30 cellular contexts compared by ENCODE assay signal in the genomic region with DNA sequence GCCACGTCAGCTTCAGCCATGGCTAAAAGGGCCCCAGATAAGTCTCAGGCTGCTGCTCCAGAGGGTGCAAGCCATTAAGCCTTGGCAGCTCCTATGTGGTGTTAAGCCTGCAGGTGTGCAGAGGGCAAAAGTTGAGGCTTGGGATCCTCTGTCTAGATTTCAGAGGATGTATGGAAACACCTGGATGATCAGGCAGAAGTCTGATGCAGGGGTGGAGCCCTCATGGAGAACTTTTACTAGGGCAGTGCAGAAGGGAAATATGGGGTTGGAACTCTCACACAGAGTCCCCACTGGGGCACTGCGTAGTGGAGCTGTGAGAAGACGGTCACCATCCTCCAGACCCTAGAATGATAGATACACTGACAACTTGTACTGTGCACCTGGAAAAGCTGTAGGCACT. TPM values are rescaled to one million over a fixed set of nuclear protein-coding genes. Genes with fewer than 3 reads are reported as not detected.
"Had no signal": no experiment of that assay in that cellular context is flagged by ENCODE, and none has a peak within 500 bp of the region (broad histone marks: within the 10 kb centered on the region; RNA-seq: fewer than 3 reads in every experiment).

No MANE protein-coding gene starts in this region.

- H3K36me3 ChIP-seq: stomach, suprapubic skin, thoracic aorta, thyroid gland, tibial artery, tibial nerve, transverse colon, upper lobe of left lung, upper lobe of right lung, uterus, vagina had no signal

- H3K27ac ChIP-seq: stomach, suprapubic skin, testis, thoracic aorta, thyroid gland, tibial artery, tibial nerve, transverse colon, upper lobe of left lung, upper lobe of right lung, uterus, vagina had no signal

- ATAC-seq: stimulated activated effector memory CD8-positive, alpha-beta T cell treated with anti-CD3 and anti-CD28 coated beads, Interleukin-12 subunit alpha, Interleukin-12 subunit beta, amount 100 ng/mL, for 72 hours; stimulated activated memory B cell treated with anti-CD40 and anti-IgM and Interleukin-4, amounts not matched to agents 10 μg/mL and 1 μg/mL and 100 μg/mL, for 72 hours; stimulated activated naive B cell treated with anti-CD40 and anti-IgM and Interleukin-4, amounts not matched to agents 10 μg/mL and 1 μg/mL and 100 μg/mL, for 72 hours; stimulated activated naive CD8-positive, alpha-beta T cell treated with anti-CD3 and anti-CD28 coated beads, Interleukin-15, amount 100 ng/mL, for 72 hours; stimulated activated naive CD8-positive, alpha-beta T cell treated with anti-CD3 and anti-CD28 coated beads, Interleukin-15, Interleukin-2, amounts not matched to agents 100 U/mL and 50 U/mL, for 24 hours; upper lobe of right lung had no signal

- H3K4me3 ChIP-seq: stomach, suprapubic skin, testis, thoracic aorta, thyroid gland, tibial artery, tibial nerve, transverse colon, upper lobe of left lung, upper lobe of right lung, uterus, vagina had no signal

- DNase-seq: stimulated activated CD4-positive, alpha-beta T cell treated with anti-CD3 and anti-CD28 coated beads, Interleukin-2, amount 100 ng/mL, for 48 hours; stimulated activated CD4-positive, alpha-beta T cell treated with anti-CD3 and anti-CD28 coated beads, Interleukin-4, amount 100 ng/mL, for 1 hour; stimulated activated CD4-positive, alpha-beta T cell treated with anti-CD3 and anti-CD28 coated beads, Interleukin-4, amount 100 ng/mL, for 24 hours; stimulated activated CD4-positive, alpha-beta T cell treated with anti-CD3 and anti-CD28 coated beads, Interleukin-4, amount 100 ng/mL, for 4 hours; stimulated activated CD8-positive, alpha-beta memory T cell treated with anti-CD3 and anti-CD28 coated beads, Interleukin-4, amount 100 ng/mL, for 48 hours; stimulated activated naive B cell treated with anti-CD40 and anti-IgM and Interleukin-4, amounts not matched to agents 10 μg/mL and 1 μg/mL and 100 μg/mL, for 72 hours; stimulated activated naive CD4-positive, alpha-beta T cell; stimulated activated naive CD4-positive, alpha-beta T cell treated with Interleukin-2 at 50 U/mL for 16 hours; stimulated activated naive CD8-positive, alpha-beta T cell treated with anti-CD3 and anti-CD28 coated beads, Interleukin-15, amount 100 ng/mL, for 72 hours; stimulated activated naive CD8-positive, alpha-beta T cell treated with anti-CD3 and anti-CD28 coated beads, Interleukin-15, Interleukin-2, amounts not matched to agents 100 U/mL and 50 U/mL, for 24 hours; stomach; substantia nigra; testis; thyroid gland; tibial artery; transverse colon; trophoblast cell; upper lobe of left lung; upper lobe of right lung; uterus had no signal

- H3K9me3 ChIP-seq: testis, thoracic aorta, thyroid gland, upper lobe of right lung, vagina had no signal

- H3K27me3 ChIP-seq: stomach, suprapubic skin, testis, thyroid gland, tibial artery, tibial nerve, upper lobe of left lung, upper lobe of right lung, uterus, vagina had no signal

- FAIRE-seq: urothelium cell line had no signal

- H3K4me1 ChIP-seq: stomach, suprapubic skin, testis, thyroid gland, tibial artery, tibial nerve, transverse colon, upper lobe of right lung, uterus, vagina had no signal

RNA-seq across cellular contexts. Expression of a gene that starts 47.9 kb away (rescaled TPM):
- total RNA-seq: stomach, subcutaneous adipose tissue, thyroid gland, tibial nerve, transverse colon, upper lobe of left lung, upper lobe of right lung, ureter, urinary bladder had no signal
